8 cellular contexts compared by ENCODE assay signal in the genomic region with DNA sequence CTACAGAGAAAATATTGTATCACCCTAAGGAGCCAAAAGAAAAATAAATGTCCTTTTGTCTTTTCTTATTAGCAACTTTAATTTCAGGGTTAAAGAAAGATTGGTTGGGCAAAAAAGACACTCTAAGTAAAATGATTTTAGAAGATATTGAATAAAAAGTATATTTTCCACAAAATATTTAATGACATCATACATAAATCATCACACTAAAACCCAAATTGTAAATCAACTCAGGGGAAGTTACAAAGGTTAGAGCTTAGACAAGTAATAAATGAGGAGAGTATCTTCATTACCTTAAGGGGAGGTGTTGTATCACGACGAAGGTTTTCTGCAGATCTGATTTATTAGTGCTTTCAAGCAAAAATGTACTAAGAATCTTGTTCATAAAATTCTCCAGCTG.
"Had no signal": no experiment of that assay in that cellular context is flagged by ENCODE, and none has a peak within 500 bp of the region (broad histone marks: within the 10 kb centered on the region; RNA-seq: fewer than 3 reads in every experiment).

No MANE protein-coding gene starts in this region.

- DNase-seq: H9, HCEC 1CT, HFFc6 had no signal

- H3K9me3 Mint-ChIP-seq: GM23338, H9 had no signal

- H3K27ac ChIP-seq: HL-60 had no signal

- H3K27ac Mint-ChIP-seq: H9, HFFc6 had no signal

- H3K4me2 ChIP-seq: GM23338 had no signal

- H3K4me3 Mint-ChIP-seq: GM23338, H9, HFFc6 had no signal

- H2AFZ ChIP-seq: GM23338 had no signal

- H3K4me3 ChIP-seq: GM23338, K562 had no signal

- FAIRE-seq: H1, H54, K562 had no signal

- ATAC-seq: GM23338, K562 had no signal
